7 cellular contexts compared by ENCODE assay signal in the genomic region with DNA sequence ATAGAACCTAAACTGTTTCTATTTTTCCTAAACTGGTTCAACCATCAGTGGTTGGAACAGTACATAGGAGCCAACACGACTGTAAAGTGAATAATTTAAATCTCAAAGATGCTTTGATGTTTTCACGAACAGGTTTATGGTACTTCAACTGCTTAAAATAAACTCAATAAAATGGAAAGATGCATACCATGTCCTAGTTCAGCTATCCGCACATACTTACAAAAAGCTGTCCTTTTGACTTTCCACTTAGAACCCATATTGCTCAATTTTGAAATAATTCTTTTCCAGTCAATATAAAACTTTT. TPM values are rescaled to one million over a fixed set of nuclear protein-coding genes. Genes with fewer than 3 reads are reported as not detected.
DNase-seq lines count a peak whose midpoint lies in the region; FAIRE-seq and TF ChIP-seq lines count a peak whose summit lies in the region.

No MANE protein-coding gene starts in this region.

- peak overlapping the region; percentile 94 for H3K9ac ChIP-seq in smooth muscle cell (ENCODE audit: low read depth)

- TF ChIP-seq CTCF in foreskin fibroblast (IDR thresholded peaks at IDR 0.05; ENCODE audit: low read depth, low read length) (no peak), smooth muscle cell (IDR thresholded peaks at IDR 0.05; ENCODE audit: borderline replicate concordance, insufficient read depth, poor library complexity, severe bottlenecking) (no peak)

- H3K27ac ChIP-seq in SJSA1 (peak overlapping the region; percentile 97), smooth muscle cell (ENCODE audit: low read depth) (peak overlapping the region; percentile 96)

- peaks cover 10% of the 10 kb centered on the region for H3F3A ChIP-seq in smooth muscle cell (ENCODE audit: low read depth)

- peaks cover 46% of the 10 kb centered on the region for H4K20me1 ChIP-seq in smooth muscle cell (ENCODE audit: low read depth)

- peaks cover 16% of the 10 kb centered on the region for H3K4me1 ChIP-seq in SJSA1 (replicated peaks)
- H3K4me1 ChIP-seq in smooth muscle cell (ENCODE audit: low read depth) = peaks cover 13% of the 10 kb centered on the region

- H3K27me3 ChIP-seq in H7 (ENCODE audit: control insufficient read depth, insufficient read depth, low read length) = no peaks in the 10 kb centered on the region
- H3K27me3 ChIP-seq in SJSA1 (replicated peaks) = no peaks in the 10 kb centered on the region
- H3K27me3 ChIP-seq in smooth muscle cell (ENCODE audit: low read depth) = no peaks in the 10 kb centered on the region

- H3K4me2 ChIP-seq in smooth muscle cell = peak overlapping the region; percentile 90

- H3K79me2 ChIP-seq in smooth muscle cell (ENCODE audit: low read depth) = peaks cover 44% of the 10 kb centered on the region

- WGBS in smooth muscle cell (ENCODE audit: low lambda C conversion rate) = 3% methylated on average over 3 of the region's 3 CpGs

- H3K36me3 ChIP-seq in H7 (replicated peaks; ENCODE audit: control insufficient read depth, insufficient read depth, low read length) (no peaks in the 10 kb centered on the region), SJSA1 (peaks cover 22% of the 10 kb centered on the region), smooth muscle cell (ENCODE audit: low read depth) (no peaks in the 10 kb centered on the region)

- H3K4me3 ChIP-seq in H7 (ENCODE audit: insufficient read depth, low read depth, low read length) (peak overlapping the region; percentile 86), SJSA1 (peak overlapping the region; percentile 97), foreskin fibroblast (ENCODE audit: low read depth in 1 of 2, low read length in 2 of 2) (peak overlapping the region; percentile 70 to 98), smooth muscle cell (peak overlapping the region; percentile 92)

- DNase-seq in H7 (no peak), SJSA1 (ENCODE audit: low read depth in 1 of 2, low spot score in 2 of 2) (no peak), foreskin fibroblast (no peak), smooth muscle cell (lab: John Stamatoyannopoulos, UW; ENCODE audit: unreplicated experiment) (no peak), activated gamma-delta T cell (lab: John Stamatoyannopoulos, UW) (no peak), GM12892 (ENCODE audit: insufficient read length) (no peak)
- no peak for DNase-seq in activated CD8-positive, alpha-beta memory T cell treated with anti-CD3 and anti-CD28 coated beads, Interleukin-2, amount 50 U/mL, for 4 hours

- H3K9me3 ChIP-seq in SJSA1 (replicated peaks) (no peaks in the 10 kb centered on the region), smooth muscle cell (replicated peaks; ENCODE audit: low read depth) (no peaks in the 10 kb centered on the region)

- no peak for FAIRE-seq in GM12892 (lab: Jason Lieb, UNC)

- H2AFZ ChIP-seq in smooth muscle cell (ENCODE audit: low read depth) = peak overlapping the region; percentile 64

- TF ChIP-seq POLR2A in GM12892 (IDR thresholded peaks at IDR 0.05; ENCODE audit: low read depth, low read length) = no peak

RNA-seq across cellular contexts. Expression of a gene that starts 0.9 kb away (rescaled TPM):
- total RNA-seq in H7 (2014; rRNA removed; shearing (Covaris generic)) = 48.2 and 53.9 TPM in 2 replicates
- total RNA-seq in SJSA1 (2014; rRNA removed; shearing (Covaris generic)) = 159 and 204 TPM in 2 replicates
- 148 and 161 TPM in 2 replicates for total RNA-seq in smooth muscle cell
- 99.7 and 110 TPM in 2 replicates for polyA plus RNA-seq in smooth muscle cell
- 39.9 TPM for polyA plus RNA-seq in GM12892 (2012; ENCODE audit: missing spikeins)
